Comparison of ENCODE assay signal across 26 cellular contexts in genomic region chr14:79100578-79100977, GRCh38.
"Had no signal": no experiment of that assay in that cellular context is flagged by ENCODE, and none has a peak within 500 bp of the region (broad histone marks: within the 10 kb centered on the region; RNA-seq: fewer than 3 reads in every experiment).

No MANE protein-coding gene starts in this region.

- H3K9me3 ChIP-seq: ovary, psoas muscle, right lobe of liver, sigmoid colon, stomach, thoracic aorta, thyroid gland, tibial nerve, upper lobe of left lung, vagina had no signal

- H3K27ac ChIP-seq: neural progenitor cell, ovary, parathyroid adenoma, psoas muscle, right lobe of liver, sigmoid colon, stomach, thoracic aorta, thyroid gland, tibial nerve, upper lobe of left lung, vagina had no signal

- H3K36me3 ChIP-seq: neural progenitor cell, ovary, right lobe of liver, sigmoid colon, stomach, thoracic aorta, thyroid gland, tibial nerve, upper lobe of left lung, vagina had no signal

- H3K9ac ChIP-seq: neural progenitor cell, parathyroid adenoma had no signal

- H3K27me3 ChIP-seq: neural progenitor cell, ovary, right lobe of liver, sigmoid colon, stomach, thyroid gland, tibial nerve, upper lobe of left lung, vagina had no signal

- H3K79me2 ChIP-seq: parathyroid adenoma had no signal

- DNase-seq: natural killer cell; occipital lobe; ovary; posterior cingulate gyrus; psoas muscle; right cardiac atrium; right lobe of liver; sigmoid colon; small intestine; stimulated activated CD4-positive, alpha-beta T cell treated with anti-CD3 and anti-CD28 coated beads, Interleukin-15, amount 100 ng/mL, for 24 hours; stimulated activated CD4-positive, alpha-beta T cell treated with anti-CD3 and anti-CD28 coated beads, Interleukin-2, amount 100 ng/mL, for 24 hours; stimulated activated CD4-positive, alpha-beta T cell treated with anti-CD3 and anti-CD28 coated beads, Interleukin-2, amount 100 ng/mL, for 48 hours; stimulated activated CD4-positive, alpha-beta T cell treated with anti-CD3 and anti-CD28 coated beads, Interleukin-4, amount 100 ng/mL, for 24 hours; stimulated activated naive B cell treated with anti-CD40 and anti-IgM and Interleukin-4, amounts not matched to agents 10 μg/mL and 1 μg/mL and 100 μg/mL, for 72 hours; stimulated activated naive CD4-positive, alpha-beta T cell treated with Interleukin-2 at 50 U/mL for 16 hours; stomach; thyroid gland; trophoblast cell; upper lobe of left lung had no signal

- FAIRE-seq: small intestine, urothelium cell line had no signal

- H3K4me1 ChIP-seq: psoas muscle, right lobe of liver, stomach, thyroid gland, tibial nerve, upper lobe of left lung, vagina had no signal

- H2AFZ ChIP-seq: neural progenitor cell had no signal

- ATAC-seq: natural killer cell; psoas muscle; right cardiac atrium; right lobe of liver; stimulated activated effector memory CD8-positive, alpha-beta T cell treated with anti-CD3 and anti-CD28 coated beads, Interleukin-12 subunit alpha, Interleukin-12 subunit beta, amount 100 ng/mL, for 72 hours; stimulated activated naive B cell treated with anti-CD40 and anti-IgM and Interleukin-4, amounts not matched to agents 10 μg/mL and 1 μg/mL and 100 μg/mL, for 72 hours had no signal

- H3K4me2 ChIP-seq: neural progenitor cell had no signal

- H3K4me3 ChIP-seq: neural progenitor cell, ovary, psoas muscle, right lobe of liver, sigmoid colon, stomach, thoracic aorta, thyroid gland, tibial nerve, upper lobe of left lung, vagina had no signal
